Comparison of ENCODE assay signal across 7 cellular contexts in genomic region chr14:66403183-66403582, GRCh38.
DNase-seq lines count a peak whose midpoint lies in the region; ATAC-seq and TF ChIP-seq lines count a peak whose summit lies in the region.

No MANE protein-coding gene starts in this region.

- no peak overlapping the region for H3K27ac ChIP-seq in tibial nerve

- peaks cover 0 to 3% (median 0%) of the 10 kb centered on the region in 4 donors for H3K9me3 ChIP-seq in tibial nerve

- no peaks in the 10 kb centered on the region for H3K36me3 ChIP-seq in tibial nerve

- ATAC-seq in HG03159 (IDR thresholded peaks at IDR 0.05; ENCODE audit: unreplicated experiment), result peak; percentile 61
- ATAC-seq in GM21367 (IDR thresholded peaks at IDR 0.05; ENCODE audit: unreplicated experiment), result no peak

- no peak for TF ChIP-seq POLR2A in tibial nerve (IDR thresholded peaks at IDR 0.05)

- no peaks in the 10 kb centered on the region for H3K27me3 ChIP-seq in tibial nerve

- H3K4me3 ChIP-seq in tibial nerve, result no peak overlapping the region

- DNase-seq in GM03348 (ENCODE audit: low spot score), result peak; percentile 34
- peak; percentile 23 for DNase-seq in RPMI8226
- DNase-seq in germinal center (ENCODE audit: low spot score), result peak; percentile 15
- DNase-seq in tibial nerve (ENCODE audit: low spot score in 2 of 2), result no peak
- no peak for DNase-seq in GM19238 (ENCODE audit: insufficient read length, low spot score)

- WGBS in tibial nerve, 2 donors, result 15 to 20% methylated on average over 5 of the region's 5 CpGs

- TF ChIP-seq EP300 in tibial nerve (IDR thresholded peaks at IDR 0.05), result no peak

- H3K4me1 ChIP-seq in tibial nerve, result peaks cover 0 to 6% (median 0%) of the 10 kb centered on the region in 4 donors

- peak; percentile 12 to 38 (median 22) for TF ChIP-seq CTCF in tibial nerve (IDR thresholded peaks at IDR 0.05)

Comparison
In these comparisons a context has a peak if more than half of its experiments do, and no peak if none do; other contexts are left out.
1. DNase-seq: peak in GM03348 (single experiment), RPMI8226 (single experiment) and germinal center (single experiment); none in tibial nerve (0 of 2) and GM19238 (single experiment).